8 cellular contexts compared by ENCODE assay signal in genomic region chr2:135743860-135744259, GRCh38. TPM values are rescaled to one million over a fixed set of nuclear protein-coding genes. Genes with fewer than 3 reads are reported as not detected.
DNase-seq lines count a peak whose midpoint lies in the region; ATAC-seq and TF ChIP-seq lines count a peak whose summit lies in the region.

No MANE protein-coding gene starts in this region.

- H3K36me3 Mint-ChIP-seq in CD4-positive, alpha-beta memory T cell = peaks cover 13 to 36% of the 10 kb centered on the region in 2 donors
- peaks cover 0 to 35% (median 4%) of the 10 kb centered on the region in 3 donors for H3K36me3 Mint-ChIP-seq in naive thymus-derived CD8-positive, alpha-beta T cell

- POLR2A ChIA-PET in CD4-positive, alpha-beta memory T cell (lab: Charles Lee; ENCODE audit: partially characterized antibody) = interaction anchor here (1.7 to 3.2 kb wide), 2 partner anchors 12 to 212 kb away, joined by 6 to 20 read pairs; partner anchors contain the start of genes R3HDM1 and ZRANB3
- POLR2A ChIA-PET in naive thymus-derived CD8-positive, alpha-beta T cell (lab: Charles Lee) = no interaction called here

- H3K4me1 ChIP-seq in CD4-positive, alpha-beta memory T cell (ENCODE audit: insufficient read depth, low read length) = peaks cover 51% of the 10 kb centered on the region
- H3K4me1 ChIP-seq in Karpas-422 (ENCODE audit: low read length) = peaks cover 17% of the 10 kb centered on the region

- H3K36me3 ChIP-seq in CD4-positive, alpha-beta memory T cell (ENCODE audit: insufficient read depth, low read length) = peaks cover 8% of the 10 kb centered on the region
- H3K36me3 ChIP-seq in Karpas-422 (ENCODE audit: insufficient read depth, low read length) (peaks cover 23% of the 10 kb centered on the region; the same call in 1 of the 2 replicates), brain microvascular endothelial cell (replicated peaks) (peaks cover 3% of the 10 kb centered on the region)

- intact Hi-C loops in CD4-positive, alpha-beta memory T cell (cut with micrococcal nuclease) = loop anchor here (5.0 to 10.0 kb wide), 4 partner anchors 388 to 1627 kb away; no protein-coding TSS in a partner anchor

- peak overlapping the region; percentile 95 for H3K4me2 ChIP-seq in Karpas-422 (ENCODE audit: low read depth, low read length, poor library complexity, severe bottlenecking)

- H3K27me3 ChIP-seq in CD4-positive, alpha-beta memory T cell (ENCODE audit: insufficient read depth, low read length) = no peaks in the 10 kb centered on the region
- H3K27me3 ChIP-seq in Karpas-422 (ENCODE audit: low read length) (no peaks in the 10 kb centered on the region), brain microvascular endothelial cell (replicated peaks) (no peaks in the 10 kb centered on the region)

- H3K9me3 ChIP-seq in CD4-positive, alpha-beta memory T cell (ENCODE audit: control insufficient read depth in 1 of 2, low read length in 2 of 2) = no peaks in the 10 kb centered on the region
- H3K9me3 ChIP-seq in Karpas-422 (ENCODE audit: low read length) = no peaks in the 10 kb centered on the region

- CTCF ChIA-PET in CD4-positive, alpha-beta memory T cell (lab: Charles Lee; ENCODE audit: partially characterized antibody) = interaction anchor here (1.0 kb wide), 1 partner anchor 12 kb away, joined by 3 read pairs; no protein-coding TSS in a partner anchor

- no peaks in the 10 kb centered on the region for H3K27me3 Mint-ChIP-seq in CD4-positive, alpha-beta memory T cell
- H3K27me3 Mint-ChIP-seq in naive thymus-derived CD8-positive, alpha-beta T cell = no peaks in the 10 kb centered on the region

- no peaks in the 10 kb centered on the region for H3K9me2 ChIP-seq in Karpas-422 (replicated peaks; ENCODE audit: insufficient read depth, low read length)

- H3K9ac ChIP-seq in Karpas-422 (ENCODE audit: low read length) = peak overlapping the region; percentile 4; the same call in 1 of the 2 replicates

- TF ChIP-seq CTCF in brain microvascular endothelial cell (IDR thresholded peaks at IDR 0.05; ENCODE audit: low read depth, low read length, missing control alignments) = no peak

- peaks cover 0 to 2% (median 0%) of the 10 kb centered on the region in 8 donors for H3K9me3 Mint-ChIP-seq in CD4-positive, alpha-beta memory T cell
- peaks cover 0 to 4% (median 0%) of the 10 kb centered on the region in 9 donors for H3K9me3 Mint-ChIP-seq in naive thymus-derived CD8-positive, alpha-beta T cell

- DNase-seq in CD4-positive, alpha-beta memory T cell = no peak
- DNase-seq in Karpas-422 (no peak), brain microvascular endothelial cell (no peak), activated gamma-delta T cell (lab: John Stamatoyannopoulos, UW) (no peak), GF-D8 (lab: John Stamatoyannopoulos, UW) (no peak), C1 segment of cervical spinal cord (lab: John Stamatoyannopoulos, UW) (no peak)
- no peak for DNase-seq in naive thymus-derived CD8-positive, alpha-beta T cell

- H4K20me1 ChIP-seq in Karpas-422 (ENCODE audit: insufficient read depth, low read depth, low read length) = peaks cover 15% of the 10 kb centered on the region; the same call in 1 of the 2 replicates

- H2AFZ ChIP-seq in Karpas-422 (ENCODE audit: low read length) = no peak overlapping the region

- in situ Hi-C loops in brain microvascular endothelial cell (cut with HindIII; ENCODE audit: low pct_ligation_motif_present, low sequenced_read_pairs) = no loop called here

- H3K79me2 ChIP-seq in Karpas-422 (ENCODE audit: low read length) = peaks cover 66% of the 10 kb centered on the region

- H3K4me3 ChIP-seq in CD4-positive, alpha-beta memory T cell (ENCODE audit: low read length in 2 of 2) = no peak overlapping the region
- H3K4me3 ChIP-seq in Karpas-422 (ENCODE audit: low read length) (peak overlapping the region; percentile 97), brain microvascular endothelial cell (ENCODE audit: low read depth, low read length) (peak overlapping the region; percentile 86)

- peaks cover 33 to 51% (median 42%) of the 10 kb centered on the region in 4 donors for H3K4me1 Mint-ChIP-seq in CD4-positive, alpha-beta memory T cell
- peaks cover 26 to 49% (median 44%) of the 10 kb centered on the region in 4 donors for H3K4me1 Mint-ChIP-seq in naive thymus-derived CD8-positive, alpha-beta T cell

- no peak for ATAC-seq in naive thymus-derived CD8-positive, alpha-beta T cell
- ATAC-seq in GM21737 (IDR thresholded peaks at IDR 0.05; ENCODE audit: unreplicated experiment) = no peak

- H3K4me3 Mint-ChIP-seq in CD4-positive, alpha-beta memory T cell = peak overlapping the region in 7 of 8 donors; percentile 22 to 94 (median 65)
- peak overlapping the region in 9 of 10 donors; percentile 56 to 76 (median 68) for H3K4me3 Mint-ChIP-seq in naive thymus-derived CD8-positive, alpha-beta T cell

- H3K27ac ChIP-seq in CD4-positive, alpha-beta memory T cell (ENCODE audit: low read depth, low read length) = peak overlapping the region; percentile 15
- no peak overlapping the region for H3K27ac ChIP-seq in Karpas-422 (ENCODE audit: low read length)
- H3K27ac ChIP-seq in brain microvascular endothelial cell = no peak overlapping the region

- H3K27ac Mint-ChIP-seq in CD4-positive, alpha-beta memory T cell = peak overlapping the region in 3 of 7 donors; percentile 23 to 72 (median 30)
- peak overlapping the region in 5 of 10 donors; percentile 7 to 58 (median 44) for H3K27ac Mint-ChIP-seq in naive thymus-derived CD8-positive, alpha-beta T cell

RNA-seq across cellular contexts. Expression of gene UBXN4, which starts 2.2 kb away (rescaled TPM):
- total RNA-seq in CD4-positive, alpha-beta memory T cell = 100 to 1,000 TPM; 116 to 121 TPM
- polyA plus RNA-seq in CD4-positive, alpha-beta memory T cell = 100 to 1,000 TPM; 111 to 128 TPM
- total RNA-seq in Karpas-422 (2014; rRNA removed; shearing (Covaris generic); ENCODE audit: low replicate concordance) = 49.9 and 65.9 TPM in 2 replicates
- total RNA-seq in naive thymus-derived CD8-positive, alpha-beta T cell = 100 to 1,000 TPM; 142 TPM
- 100 to 1,000 TPM in 2 of 3 donors, 10 to 100 TPM in 1; 89.4 to 117 (median 110) TPM for polyA plus RNA-seq in naive thymus-derived CD8-positive, alpha-beta T cell

Comparison
In these comparisons a context has a peak if more than half of its experiments do, and no peak if none do; other contexts are left out.
1. H3K4me3 ChIP-seq: peak in Karpas-422 (single experiment) and brain microvascular endothelial cell (single experiment); none in CD4-positive, alpha-beta memory T cell (0 of 2).